ENCODE assay signal across 8 cellular contexts in the genomic region with DNA sequence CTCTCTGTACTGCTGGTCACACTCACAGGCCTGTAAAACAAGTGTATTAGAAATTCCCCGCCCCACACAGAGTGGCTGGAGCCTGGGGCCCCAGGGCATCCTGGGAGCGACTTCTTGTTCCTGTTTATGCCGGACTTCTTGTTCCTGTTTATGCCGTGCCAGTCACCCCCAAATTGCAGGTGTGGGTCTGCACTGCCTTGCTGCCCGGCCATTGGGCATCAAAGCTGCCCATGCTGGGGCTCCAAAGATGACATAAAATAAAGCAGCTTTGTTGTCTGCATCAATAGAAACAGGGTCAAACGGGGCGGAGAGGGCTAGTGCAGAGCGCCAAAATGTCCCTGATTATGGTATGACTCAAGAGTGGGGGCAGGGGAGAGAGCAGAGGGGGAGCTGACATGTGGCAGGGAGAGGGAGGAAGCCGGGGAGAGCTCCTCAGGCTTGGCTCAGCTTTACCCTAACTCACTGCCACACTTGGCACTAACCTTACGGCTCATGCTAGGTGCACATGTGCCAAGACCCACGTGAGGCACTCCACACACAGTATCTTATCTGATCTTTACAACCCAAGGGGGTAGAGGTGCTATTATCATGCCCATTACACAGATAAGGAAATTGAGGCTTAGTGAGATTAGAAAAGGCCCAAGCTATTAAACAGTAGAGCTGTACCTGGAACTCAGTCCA.
DNase-seq lines count a peak whose midpoint lies in the region; ATAC-seq, FAIRE-seq and TF ChIP-seq lines count a peak whose summit lies in the region.

No MANE protein-coding gene starts in this region.

- H3K27me3 ChIP-seq in mucosa of rectum (ENCODE audit: control insufficient read depth in 2 of 2, insufficient read depth in 2 of 2, low read length in 2 of 2) (no peaks in the 10 kb centered on the region), testis (no peaks in the 10 kb centered on the region)

- H3K27ac ChIP-seq in cingulate gyrus (ENCODE audit: low read depth, low read length) (peak overlapping the region; percentile 95), mucosa of rectum (ENCODE audit: low read depth in 2 of 2, low read length in 2 of 2) (peak overlapping the region; percentile 62 to 74), testis (no peak overlapping the region)

- no peak for TF ChIP-seq CTCF in testis (IDR thresholded peaks at IDR 0.05)

- 70 to 77% methylated on average over 11 of the region's 11 CpGs for WGBS in testis, 2 donors

- peak; percentile 54 for TF ChIP-seq POLR2A in GM19193 (IDR thresholded peaks at IDR 0.05; ENCODE audit: extremely low read depth, insufficient read depth, insufficient read length)
- no peak for TF ChIP-seq POLR2A in testis (IDR thresholded peaks at IDR 0.05)

- ATAC-seq in HG03196 (IDR thresholded peaks at IDR 0.05; ENCODE audit: unreplicated experiment): peak; percentile 46

- H3K4me1 ChIP-seq in mucosa of rectum (ENCODE audit: control insufficient read depth in 2 of 2, insufficient read depth in 2 of 2, low read length in 2 of 2): peaks cover 14 to 16% of the 10 kb centered on the region in 2 donors
- peaks cover 14% of the 10 kb centered on the region for H3K4me1 ChIP-seq in testis

- H3K9me3 ChIP-seq in mucosa of rectum (ENCODE audit: control insufficient read depth in 2 of 2, low read length in 2 of 2) (no peaks in the 10 kb centered on the region), testis (no peaks in the 10 kb centered on the region)

- intact Hi-C loops in testis (cut with DNase I; ENCODE audit: low total_unique reads): no loop called here

- no peaks in the 10 kb centered on the region for H3K36me3 ChIP-seq in mucosa of rectum (ENCODE audit: control insufficient read depth in 2 of 2, insufficient read depth in 2 of 2, low read length in 2 of 2)
- H3K36me3 ChIP-seq in testis (ENCODE audit: low read depth, missing control alignments): no peaks in the 10 kb centered on the region

- H3K4me3 ChIP-seq in mucosa of rectum (ENCODE audit: low read length in 2 of 2) (peak overlapping the region; percentile 76 to 79), testis (no peak overlapping the region)

- FAIRE-seq in RCC 7860 (lab: Jason Lieb, UNC): peak; percentile 75

- peak overlapping the region; percentile 54 to 61 for H3K9ac ChIP-seq in mucosa of rectum (ENCODE audit: low read depth in 1 of 2, low read length in 2 of 2)

- DNase-seq in COLO668 (lab: John Stamatoyannopoulos, UW; ENCODE audit: unreplicated experiment): peak; percentile 48
- peak; percentile 87 for DNase-seq in RCC 7860 (ENCODE audit: low spot score)
- no peak for DNase-seq in testis
- DNase-seq in NCI-H345 treated with DMSO at 0.1 percent for 48 hours (lab: John Stamatoyannopoulos, UW; ENCODE audit: unreplicated experiment): no peak

Comparison
In these comparisons a context has a peak if more than half of its experiments do, and no peak if none do; other contexts are left out.
1. DNase-seq: peak in COLO668 (single experiment) and RCC 7860 (single experiment); none in testis (single experiment) and NCI-H345 treated with DMSO at 0.1 percent for 48 hours (single experiment).
2. H3K27ac ChIP-seq: peak in cingulate gyrus (single experiment) and mucosa of rectum (2 of 2); none in testis (0 of 2).
3. H3K4me3 ChIP-seq: peak in mucosa of rectum (2 of 2); none in testis (0 of 2).